Comparison of ENCODE assay signal across 7 cellular contexts in genomic region chr2:149044500-149044899, GRCh38.
"Had no signal": no experiment of that assay in that cellular context is flagged by ENCODE, and none has a peak within 500 bp of the region (broad histone marks: within the 10 kb centered on the region; RNA-seq: fewer than 3 reads in every experiment).

No MANE protein-coding gene starts in this region.

- H3K4me3 ChIP-seq: GM12878 had no signal

- FAIRE-seq: GM12878, GM12891, GM12892, GM18507, GM19239 had no signal

- ATAC-seq: GM12878 had no signal

- DNase-seq: GDM1, GF-D8 had no signal
